8 cellular contexts compared by ENCODE assay signal in genomic region chr3:10344147-10344943, GRCh38. TPM values are rescaled to one million over a fixed set of nuclear protein-coding genes. Genes with fewer than 3 reads are reported as not detected.
DNase-seq lines count a peak whose midpoint lies in the region; ATAC-seq and TF ChIP-seq lines count a peak whose summit lies in the region.

No MANE protein-coding gene starts in this region.

- TF ChIP-seq POLR2A in adrenal gland (IDR thresholded peaks at IDR 0.05): no peak

- ATAC-seq in HG03378 (IDR thresholded peaks at IDR 0.05; ENCODE audit: unreplicated experiment) (no peak), HG02763 (IDR thresholded peaks at IDR 0.05; ENCODE audit: unreplicated experiment) (no peak)

- H3K9me2 ChIP-seq in SU-DHL-6 (replicated peaks; ENCODE audit: insufficient read depth, low read length): no peaks in the 10 kb centered on the region

- H3K9me3 ChIP-seq in SU-DHL-6 (ENCODE audit: insufficient read depth, low read length) (no peaks in the 10 kb centered on the region), adrenal gland (replicated peaks in 1 of 3) (no peaks in the 10 kb centered on the region), right atrium auricular region (no peaks in the 10 kb centered on the region)

- H3K27me3 ChIP-seq in SU-DHL-6 (ENCODE audit: low read length) (no peaks in the 10 kb centered on the region), adrenal gland (no peaks in the 10 kb centered on the region), right atrium auricular region (no peaks in the 10 kb centered on the region)

- intact Hi-C loops in adrenal gland (cut with DNase I): no loop called here

- H4K20me1 ChIP-seq in SU-DHL-6 (ENCODE audit: low read depth, low read length): no peaks in the 10 kb centered on the region

- TF ChIP-seq CTCF in C4-2B (conservative IDR thresholded peaks at IDR 0.05) (peak; percentile 93), SU-DHL-6 (IDR thresholded peaks at IDR 0.05; ENCODE audit: insufficient read depth, low read length, poor library complexity, severe bottlenecking) (peak; percentile 94), adrenal gland (IDR thresholded peaks at IDR 0.05) (peak; percentile 71 to 84 (median 77)), right atrium auricular region (IDR thresholded peaks at IDR 0.05) (peak; percentile 80 to 95)

- H3K36me3 ChIP-seq in SU-DHL-6 (ENCODE audit: low read length) (no peaks in the 10 kb centered on the region), adrenal gland (replicated peaks in 1 of 2) (no peaks in the 10 kb centered on the region), right atrium auricular region (no peaks in the 10 kb centered on the region)

- H3K4me1 ChIP-seq in adrenal gland (replicated peaks in 1 of 2): no peaks in the 10 kb centered on the region
- H3K4me1 ChIP-seq in right atrium auricular region: no peaks in the 10 kb centered on the region

- H3F3A ChIP-seq in SU-DHL-6 (ENCODE audit: insufficient read depth): no peaks in the 10 kb centered on the region

- peak; percentile 41 for DNase-seq in HCEC 1CT
- peak; percentile 25 to 65 (median 39) for DNase-seq in adrenal gland
- DNase-seq in right atrium auricular region (ENCODE audit: low spot score): no peak
- peak; percentile 12 to 46 for DNase-seq in stimulated activated CD4-positive, alpha-beta T cell treated with anti-CD3 and anti-CD28 coated beads, Interleukin-15, amount 100 ng/mL, for 1 hour (ENCODE audit: low read depth in 1 of 2, low spot score in 1 of 2)

- no peak overlapping the region for H3K9ac ChIP-seq in SU-DHL-6 (ENCODE audit: low read length)

- 26 to 42% (median 35%) methylated on average over 4 to 9 of the region's 9 CpGs for WGBS in adrenal gland, 4 donors

- H3K27ac ChIP-seq in C4-2B (no peak overlapping the region), SU-DHL-6 (ENCODE audit: low read depth, low read length) (no peak overlapping the region), adrenal gland (no peak overlapping the region), right atrium auricular region (no peak overlapping the region)

- no peak overlapping the region for H3K4me2 ChIP-seq in SU-DHL-6 (ENCODE audit: low read depth, low read length, poor library complexity, severe bottlenecking)

- H3K4me3 ChIP-seq in SU-DHL-6 (ENCODE audit: insufficient read depth, low read length, poor library complexity, severe bottlenecking) (no peak overlapping the region), adrenal gland (no peak overlapping the region), right atrium auricular region (no peak overlapping the region)

- H3K79me2 ChIP-seq in SU-DHL-6 (ENCODE audit: insufficient read depth, low read length): no peaks in the 10 kb centered on the region

- no peak overlapping the region for H2AFZ ChIP-seq in SU-DHL-6 (ENCODE audit: low read depth, low read length, severe bottlenecking)

RNA-seq across cellular contexts. Expression of gene SEC13, which starts 23.4 kb away (rescaled TPM):
- total RNA-seq in adrenal gland (100 to 1,000 TPM in 3 of 8 donors, 10 to 100 TPM in 5; 76.2 to 166 (median 96.0) TPM), right atrium auricular region (10 to 100 TPM; 59.3 to 76.1 TPM)
- polyA plus RNA-seq in adrenal gland: 100 to 1,000 TPM in 1 of 3 donors, 10 to 100 TPM in 2; 61.0 to 146 (median 70.8) TPM

RNA-seq across cellular contexts. Expression of gene GHRL, which starts 51.6 kb away (rescaled TPM):
- total RNA-seq in adrenal gland (under 1 TPM in 2 of 8 donors, not detected in 6; 0.70 to 0.97 TPM), right atrium auricular region (not detected)
- 1 to 10 TPM in 2 of 3 donors, not detected in 1; 1.1 to 2.2 TPM for polyA plus RNA-seq in adrenal gland
